In genomic region chr1:57422271-57423134, GRCh38 we compare ENCODE assay signal across 1 cellular context.
TF ChIP-seq lines count a peak whose summit lies in the region.

No MANE protein-coding gene starts in this region.

TF ChIP-seq in HEK293, 187 proteins besides CTCF, POLR2A, EP300 and RAD21 (continued from another document):
- peak; percentile 34; the same call in 1 of the 2 replicates for TF ChIP-seq ZBTB10 (tag by site-specific recombination; IDR thresholded peaks at IDR 0.05)
- no peak for TF ChIP-seq ZNF266 (tag by site-specific recombination; IDR thresholded peaks at IDR 0.05; ENCODE audit: low read depth)
- no peak for TF ChIP-seq ZNF707 (tag by site-specific recombination; IDR thresholded peaks at IDR 0.05)
- no peak for TF ChIP-seq ZXDB (tag by site-specific recombination; IDR thresholded peaks at IDR 0.05)
- no peak for TF ChIP-seq ZNF37A (tag by site-specific recombination; IDR thresholded peaks at IDR 0.05)
- TF ChIP-seq ZNF791 (tag by site-specific recombination; IDR thresholded peaks at IDR 0.05), result no peak
- TF ChIP-seq ZNF501 (tag by site-specific recombination; IDR thresholded peaks at IDR 0.05), result no peak
- no peak for TF ChIP-seq ZNF623 (tag by site-specific recombination; IDR thresholded peaks at IDR 0.05)
- TF ChIP-seq EGR2 (tag by site-specific recombination; IDR thresholded peaks at IDR 0.05; ENCODE audit: low read depth), result peak; percentile 74
- TF ChIP-seq ZNF670 (tag by site-specific recombination; IDR thresholded peaks at IDR 0.05; ENCODE audit: low read depth), result no peak
- TF ChIP-seq ZNF174 (tag by site-specific recombination; IDR thresholded peaks at IDR 0.05), result no peak
- no peak for TF ChIP-seq ZNF157 (tag by site-specific recombination; IDR thresholded peaks at IDR 0.05)
- peak; percentile 80 for TF ChIP-seq ZNF335 (tag by site-specific recombination; conservative IDR thresholded peaks at IDR 0.05)
- TF ChIP-seq BCL6B (tag by site-specific recombination; IDR thresholded peaks at IDR 0.05), result no peak
- no peak for TF ChIP-seq ZSCAN18 (tag by site-specific recombination; IDR thresholded peaks at IDR 0.05)
- no peak for TF ChIP-seq ZNF560 (tag by site-specific recombination; IDR thresholded peaks at IDR 0.05; ENCODE audit: borderline replicate concordance)
- no peak for TF ChIP-seq ZNF324 (tag by site-specific recombination; IDR thresholded peaks at IDR 0.05)
- peak; percentile 37; the same call in 1 of the 2 replicates for TF ChIP-seq ZBTB8A (tag by site-specific recombination; IDR thresholded peaks at IDR 0.05)
- TF ChIP-seq ZBTB20 (tag by site-specific recombination; IDR thresholded peaks at IDR 0.05), result peak; percentile 91
- peak; percentile 96 for TF ChIP-seq ZBTB26 (tag by site-specific recombination; optimal IDR thresholded peaks at IDR 0.05)
- TF ChIP-seq ZNF561 (tag by site-specific recombination; IDR thresholded peaks at IDR 0.05; ENCODE audit: borderline replicate concordance), result peak; percentile 34; the same call in 1 of the 2 replicates
- no peak for TF ChIP-seq ZNF211 (tag by site-specific recombination; IDR thresholded peaks at IDR 0.05; ENCODE audit: low read depth)
- no peak for TF ChIP-seq ZNF549 (tag by site-specific recombination; IDR thresholded peaks at IDR 0.05)
- TF ChIP-seq ZBTB17 (tag by site-specific recombination; IDR thresholded peaks at IDR 0.05), result peak; percentile 55; the same call in 1 of the 2 replicates
- TF ChIP-seq ZNF341 (tag by site-specific recombination; IDR thresholded peaks at IDR 0.05; ENCODE audit: low read depth), result 0 out of 2 replicates have a peak, but pooled peaks have one; percentile 11
- no peak for TF ChIP-seq ZNF423 (tag by site-specific recombination; IDR thresholded peaks at IDR 0.05)
- TF ChIP-seq ZNF530 (tag by site-specific recombination; IDR thresholded peaks at IDR 0.05; ENCODE audit: low read depth), result no peak
- TF ChIP-seq WT1 (tag by site-specific recombination; IDR thresholded peaks at IDR 0.05), result no peak
- no peak for TF ChIP-seq ZNF571 (tag by site-specific recombination; IDR thresholded peaks at IDR 0.05)
- TF ChIP-seq ZFHX2 (tag by site-specific recombination; conservative IDR thresholded peaks at IDR 0.05), result peak; percentile 83
- TF ChIP-seq ELK4 (IDR thresholded peaks at IDR 0.05; ENCODE audit: borderline replicate concordance, low read depth, low read length), result no peak
- TF ChIP-seq ZNF629 (tag by site-specific recombination; IDR thresholded peaks at IDR 0.05), result no peak
- no peak for TF ChIP-seq YY2 (tag by site-specific recombination; IDR thresholded peaks at IDR 0.05)
- peak; percentile 42; the same call in 1 of the 2 replicates for TF ChIP-seq ZEB2 (tag by site-specific recombination; IDR thresholded peaks at IDR 0.05)
- 0 out of 2 replicates have a peak, but pooled peaks have one; percentile 34 for TF ChIP-seq ZNF692 (tag by site-specific recombination; IDR thresholded peaks at IDR 0.05)
- TF ChIP-seq ZBTB1 (tag by site-specific recombination; IDR thresholded peaks at IDR 0.05), result no peak
- peak; percentile 64 for TF ChIP-seq ZFP3 (tag by site-specific recombination; IDR thresholded peaks at IDR 0.05; ENCODE audit: low read depth)
- TF ChIP-seq ZNF140 (tag by site-specific recombination; IDR thresholded peaks at IDR 0.05), result no peak
- TF ChIP-seq ZFP37 (tag by site-specific recombination; IDR thresholded peaks at IDR 0.05), result no peak
- TF ChIP-seq ZNF626 (tag by site-specific recombination; IDR thresholded peaks at IDR 0.05), result no peak
- TF ChIP-seq PATZ1 (tag by site-specific recombination; IDR thresholded peaks at IDR 0.05), result peak; percentile 59
